Comparison of ENCODE assay signal across 1 cellular context in the genomic region with DNA sequence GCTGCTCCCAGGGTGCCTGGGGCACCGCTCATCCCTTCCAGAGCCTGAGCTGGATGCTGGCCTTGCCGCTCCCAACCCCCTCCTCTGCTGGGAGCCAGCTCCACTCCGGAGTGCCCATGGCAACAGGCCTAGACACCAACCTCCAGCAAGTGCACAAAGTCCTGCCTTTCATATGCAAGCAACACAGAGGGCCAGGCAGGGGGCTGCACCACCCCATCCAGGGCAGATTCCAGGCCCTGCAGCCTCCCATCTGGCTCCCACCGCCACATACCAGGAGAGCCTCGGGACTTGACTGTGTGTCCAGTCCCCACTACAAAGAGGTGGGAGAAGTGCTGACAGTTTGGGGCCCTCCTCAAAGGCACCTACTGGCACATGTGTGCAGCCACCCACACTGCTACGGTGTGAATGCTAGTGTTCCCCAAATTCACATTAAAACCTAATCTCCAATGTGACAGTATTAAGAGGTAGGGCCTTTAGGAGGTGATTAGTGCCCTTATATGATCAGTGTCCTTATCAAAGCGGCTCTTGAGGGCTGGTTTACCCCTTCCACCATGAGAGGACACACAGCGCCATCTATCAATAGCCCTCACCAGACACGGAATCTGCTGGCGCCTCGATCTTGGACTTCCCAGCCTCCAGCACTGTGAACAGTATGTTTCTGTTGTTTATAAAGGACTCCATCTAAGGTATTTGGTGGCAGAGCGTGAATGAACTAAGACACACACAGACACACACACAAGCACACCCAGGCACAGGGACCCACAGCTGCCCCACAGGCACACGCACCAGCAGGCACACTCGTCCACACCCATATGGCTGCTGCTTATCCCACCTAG.
TF ChIP-seq lines count a peak whose summit lies in the region.

No MANE protein-coding gene starts in this region.

TF ChIP-seq in HepG2, 621 proteins besides CTCF, POLR2A, EP300 and RAD21 (continued from another document and continues in another):
- no peak for TF ChIP-seq ZNF724P (CRISPR knock-in tag; IDR thresholded peaks at IDR 0.05; ENCODE audit: borderline replicate concordance)
- TF ChIP-seq NONO (IDR thresholded peaks at IDR 0.05): no peak
- 0 out of 2 replicates have a peak, but pooled peaks have one; percentile 48 for TF ChIP-seq NONO (CRISPR knock-in tag; conservative IDR thresholded peaks at IDR 0.05)
- TF ChIP-seq ZFP36L1 (CRISPR knock-in tag; IDR thresholded peaks at IDR 0.05): no peak
- TF ChIP-seq ZFY (CRISPR knock-in tag; IDR thresholded peaks at IDR 0.05): peak; percentile 34; the same call in 1 of the 2 replicates
- TF ChIP-seq ZNF354B (CRISPR knock-in tag; IDR thresholded peaks at IDR 0.05): no peak
- TF ChIP-seq FOSL2 (CRISPR knock-in tag; IDR thresholded peaks at IDR 0.05): no peak
- no peak for TF ChIP-seq ZNF740 (CRISPR knock-in tag; IDR thresholded peaks at IDR 0.05)
- TF ChIP-seq ETV6 (CRISPR knock-in tag; conservative IDR thresholded peaks at IDR 0.05): no peak
- no peak for TF ChIP-seq ZNF569 (CRISPR knock-in tag; IDR thresholded peaks at IDR 0.05; ENCODE audit: borderline replicate concordance)
- TF ChIP-seq ZFP37 (CRISPR knock-in tag; IDR thresholded peaks at IDR 0.05; ENCODE audit: borderline replicate concordance): no peak
- TF ChIP-seq ZNF749 (CRISPR knock-in tag; IDR thresholded peaks at IDR 0.05; ENCODE audit: borderline replicate concordance): no peak
- TF ChIP-seq NCOA5 (CRISPR knock-in tag; IDR thresholded peaks at IDR 0.05): no peak
- TF ChIP-seq ZNF367 (CRISPR knock-in tag; IDR thresholded peaks at IDR 0.05; ENCODE audit: borderline replicate concordance): no peak
- 0 out of 2 replicates have a peak, but pooled peaks have one; percentile 19 for TF ChIP-seq ZBTB7B (CRISPR knock-in tag; IDR thresholded peaks at IDR 0.05)
- TF ChIP-seq, protein P1, sequence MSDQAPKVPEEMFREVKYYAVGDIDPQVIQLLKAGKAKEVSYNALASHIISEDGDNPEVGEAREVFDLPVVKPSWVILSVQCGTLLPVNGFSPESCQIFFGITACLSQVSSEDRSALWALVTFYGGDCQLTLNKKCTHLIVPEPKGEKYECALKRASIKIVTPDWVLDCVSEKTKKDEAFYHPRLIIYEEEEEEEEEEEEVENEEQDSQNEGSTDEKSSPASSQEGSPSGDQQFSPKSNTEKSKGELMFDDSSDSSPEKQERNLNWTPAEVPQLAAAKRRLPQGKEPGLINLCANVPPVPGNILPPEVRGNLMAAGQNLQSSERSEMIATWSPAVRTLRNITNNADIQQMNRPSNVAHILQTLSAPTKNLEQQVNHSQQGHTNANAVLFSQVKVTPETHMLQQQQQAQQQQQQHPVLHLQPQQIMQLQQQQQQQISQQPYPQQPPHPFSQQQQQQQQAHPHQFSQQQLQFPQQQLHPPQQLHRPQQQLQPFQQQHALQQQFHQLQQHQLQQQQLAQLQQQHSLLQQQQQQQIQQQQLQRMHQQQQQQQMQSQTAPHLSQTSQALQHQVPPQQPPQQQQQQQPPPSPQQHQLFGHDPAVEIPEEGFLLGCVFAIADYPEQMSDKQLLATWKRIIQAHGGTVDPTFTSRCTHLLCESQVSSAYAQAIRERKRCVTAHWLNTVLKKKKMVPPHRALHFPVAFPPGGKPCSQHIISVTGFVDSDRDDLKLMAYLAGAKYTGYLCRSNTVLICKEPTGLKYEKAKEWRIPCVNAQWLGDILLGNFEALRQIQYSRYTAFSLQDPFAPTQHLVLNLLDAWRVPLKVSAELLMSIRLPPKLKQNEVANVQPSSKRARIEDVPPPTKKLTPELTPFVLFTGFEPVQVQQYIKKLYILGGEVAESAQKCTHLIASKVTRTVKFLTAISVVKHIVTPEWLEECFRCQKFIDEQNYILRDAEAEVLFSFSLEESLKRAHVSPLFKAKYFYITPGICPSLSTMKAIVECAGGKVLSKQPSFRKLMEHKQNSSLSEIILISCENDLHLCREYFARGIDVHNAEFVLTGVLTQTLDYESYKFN (CRISPR knock-in tag; conservative IDR thresholded peaks at IDR 0.05): peak; percentile 76
- TF ChIP-seq KAT7 (CRISPR knock-in tag; IDR thresholded peaks at IDR 0.05; ENCODE audit: borderline replicate concordance): no peak
- TF ChIP-seq ZNF225 (CRISPR knock-in tag; IDR thresholded peaks at IDR 0.05): no peak
- TF ChIP-seq FOXC1 (CRISPR knock-in tag; IDR thresholded peaks at IDR 0.05; ENCODE audit: borderline replicate concordance): no peak
- peak; percentile 91 for TF ChIP-seq TEAD3 (CRISPR knock-in tag; optimal IDR thresholded peaks at IDR 0.05; ENCODE audit: borderline replicate concordance)
- TF ChIP-seq HBP1 (CRISPR knock-in tag; IDR thresholded peaks at IDR 0.05; ENCODE audit: low read depth): no peak
- TF ChIP-seq GZF1 (CRISPR knock-in tag; IDR thresholded peaks at IDR 0.05): no peak
- TF ChIP-seq FOXK2 (IDR thresholded peaks at IDR 0.05): no peak
- TF ChIP-seq E2F1 (CRISPR knock-in tag; IDR thresholded peaks at IDR 0.05): no peak
- TF ChIP-seq SIN3B (IDR thresholded peaks at IDR 0.05; ENCODE audit: low read length): no peak
- TF ChIP-seq MAFF (IDR thresholded peaks at IDR 0.05; ENCODE audit: low read depth, low read length): no peak
- TF ChIP-seq, protein P2, sequence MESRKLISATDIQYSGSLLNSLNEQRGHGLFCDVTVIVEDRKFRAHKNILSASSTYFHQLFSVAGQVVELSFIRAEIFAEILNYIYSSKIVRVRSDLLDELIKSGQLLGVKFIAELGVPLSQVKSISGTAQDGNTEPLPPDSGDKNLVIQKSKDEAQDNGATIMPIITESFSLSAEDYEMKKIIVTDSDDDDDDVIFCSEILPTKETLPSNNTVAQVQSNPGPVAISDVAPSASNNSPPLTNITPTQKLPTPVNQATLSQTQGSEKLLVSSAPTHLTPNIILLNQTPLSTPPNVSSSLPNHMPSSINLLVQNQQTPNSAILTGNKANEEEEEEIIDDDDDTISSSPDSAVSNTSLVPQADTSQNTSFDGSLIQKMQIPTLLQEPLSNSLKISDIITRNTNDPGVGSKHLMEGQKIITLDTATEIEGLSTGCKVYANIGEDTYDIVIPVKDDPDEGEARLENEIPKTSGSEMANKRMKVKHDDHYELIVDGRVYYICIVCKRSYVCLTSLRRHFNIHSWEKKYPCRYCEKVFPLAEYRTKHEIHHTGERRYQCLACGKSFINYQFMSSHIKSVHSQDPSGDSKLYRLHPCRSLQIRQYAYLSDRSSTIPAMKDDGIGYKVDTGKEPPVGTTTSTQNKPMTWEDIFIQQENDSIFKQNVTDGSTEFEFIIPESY (CRISPR knock-in tag; IDR thresholded peaks at IDR 0.05): peak; percentile 93
- TF ChIP-seq ZNF44 (CRISPR knock-in tag; IDR thresholded peaks at IDR 0.05): no peak
- no peak for TF ChIP-seq ZNF530 (CRISPR knock-in tag; IDR thresholded peaks at IDR 0.05; ENCODE audit: low read depth)
- TF ChIP-seq ZNF879 (CRISPR knock-in tag; IDR thresholded peaks at IDR 0.05): no peak
- no peak for TF ChIP-seq FIP1L1 (IDR thresholded peaks at IDR 0.05; ENCODE audit: borderline replicate concordance, insufficient read depth, low read depth, low read length)
- TF ChIP-seq KMT2B (CRISPR knock-in tag; IDR thresholded peaks at IDR 0.05): no peak
- TF ChIP-seq, protein P3, sequence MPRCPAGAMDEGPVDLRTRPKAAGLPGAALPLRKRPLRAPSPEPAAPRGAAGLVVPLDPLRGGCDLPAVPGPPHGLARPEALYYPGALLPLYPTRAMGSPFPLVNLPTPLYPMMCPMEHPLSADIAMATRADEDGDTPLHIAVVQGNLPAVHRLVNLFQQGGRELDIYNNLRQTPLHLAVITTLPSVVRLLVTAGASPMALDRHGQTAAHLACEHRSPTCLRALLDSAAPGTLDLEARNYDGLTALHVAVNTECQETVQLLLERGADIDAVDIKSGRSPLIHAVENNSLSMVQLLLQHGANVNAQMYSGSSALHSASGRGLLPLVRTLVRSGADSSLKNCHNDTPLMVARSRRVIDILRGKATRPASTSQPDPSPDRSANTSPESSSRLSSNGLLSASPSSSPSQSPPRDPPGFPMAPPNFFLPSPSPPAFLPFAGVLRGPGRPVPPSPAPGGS (CRISPR knock-in tag; IDR thresholded peaks at IDR 0.05): peak; percentile 42; the same call in 1 of the 2 replicates
- no peak for TF ChIP-seq NRL (CRISPR knock-in tag; IDR thresholded peaks at IDR 0.05; ENCODE audit: borderline replicate concordance)
- TF ChIP-seq NFATC3 (CRISPR knock-in tag; IDR thresholded peaks at IDR 0.05): no peak
- TF ChIP-seq SAP130 (CRISPR knock-in tag; IDR thresholded peaks at IDR 0.05; ENCODE audit: low read depth): peak; percentile 29; the same call in 1 of the 2 replicates
- no peak for TF ChIP-seq TSC22D2 (CRISPR knock-in tag; IDR thresholded peaks at IDR 0.05; ENCODE audit: borderline replicate concordance)
- TF ChIP-seq NR2F6 (IDR thresholded peaks at IDR 0.05): no peak
- TF ChIP-seq NR2F6 (CRISPR knock-in tag; IDR thresholded peaks at IDR 0.05): no peak
- no peak for TF ChIP-seq IRF9 (CRISPR knock-in tag; IDR thresholded peaks at IDR 0.05; ENCODE audit: borderline replicate concordance)
- no peak for TF ChIP-seq RERE (CRISPR knock-in tag; IDR thresholded peaks at IDR 0.05; ENCODE audit: low read depth)
